ENCODE assay signal across 8 cellular contexts in genomic region chr2:173963817-173964564, GRCh38. TPM values are rescaled to one million over a fixed set of nuclear protein-coding genes. Genes with fewer than 3 reads are reported as not detected.
A peak's percentile ranks its signal among the peaks of the same experiment; 100 is the strongest.
DNase-seq lines count a peak whose midpoint lies in the region; ATAC-seq and TF ChIP-seq lines count a peak whose summit lies in the region.

No MANE protein-coding gene starts in this region.

- TF ChIP-seq CTCF in OCI-LY3 (IDR thresholded peaks at IDR 0.05; ENCODE audit: low read depth, low read length) = no peak

- no peak overlapping the region for H2AFZ ChIP-seq in OCI-LY3 (ENCODE audit: low read depth, low read length)

- peaks cover 35% of the 10 kb centered on the region for H4K20me1 ChIP-seq in OCI-LY3 (ENCODE audit: insufficient read depth, low read length)

- in situ Hi-C loops in Caki2 (cut with HindIII; ENCODE audit: low pct_unique_long_range_greater_than_20kb, low sequenced_read_pairs) = no loop called here

- H3K9ac ChIP-seq in HUES6 (ENCODE audit: low read length) (peak overlapping the region; percentile 91), OCI-LY3 (ENCODE audit: low read length) (peak overlapping the region; percentile 99)

- ATAC-seq in GM21390 (IDR thresholded peaks at IDR 0.05; ENCODE audit: unreplicated experiment) = peak; percentile 55

- H3K4me2 ChIP-seq in OCI-LY3 (ENCODE audit: low read length) = peak overlapping the region; percentile 37

- H3K27ac ChIP-seq in HUES6 (ENCODE audit: low read depth, low read length) (peak overlapping the region; percentile 97; the same call in 1 of the 2 replicates), OCI-LY3 (ENCODE audit: low read length) (peak overlapping the region; percentile 91), epithelial cell of prostate (peak overlapping the region; percentile 99)

- peaks cover 13% of the 10 kb centered on the region for H3K36me3 ChIP-seq in HUES6 (ENCODE audit: control insufficient read depth, insufficient read depth, low read length)
- peaks cover 28% of the 10 kb centered on the region for H3K36me3 ChIP-seq in OCI-LY3 (replicated peaks; ENCODE audit: low read depth, low read length)

- H3K9me3 ChIP-seq in HUES6 (ENCODE audit: control insufficient read depth, insufficient read depth, low read depth, low read length) = 0 out of 2 replicates have a peak, but pooled peaks cover 2% of the 10 kb centered on the region
- no peaks in the 10 kb centered on the region for H3K9me3 ChIP-seq in OCI-LY3 (ENCODE audit: insufficient read depth, low read length)

- H3K4me3 ChIP-seq in HUES6 (ENCODE audit: low read depth, low read length) (peak overlapping the region; percentile 96), OCI-LY3 (ENCODE audit: low read length) (peak overlapping the region; percentile 91)

- H3K4me1 ChIP-seq in HUES6 (ENCODE audit: control insufficient read depth, insufficient read depth, low read length) (peaks cover 11% of the 10 kb centered on the region), OCI-LY3 (ENCODE audit: low read length) (peaks cover 26% of the 10 kb centered on the region)

- DNase-seq in Caki2 (ENCODE audit: low read depth) (peak; percentile 96), activated T-cell treated with anti-CD3 and anti-CD28 coated beads for 4 hours (peak; percentile 93), epithelial cell of prostate (ENCODE audit: low read depth, low spot score) (no peak), mucosa of gallbladder (ENCODE audit: low spot score) (peak; percentile 91)
- DNase-seq in stimulated activated CD8-positive, alpha-beta memory T cell treated with anti-CD3 and anti-CD28 coated beads, Interleukin-4, amount 100 ng/mL, for 4 hours (ENCODE audit: low read depth in 2 of 2, low spot score in 1 of 2) = peak; percentile 80 to 90

- H3K27me3 ChIP-seq in HUES6 (ENCODE audit: control insufficient read depth, insufficient read depth, low read length) (no peaks in the 10 kb centered on the region), OCI-LY3 (ENCODE audit: low read depth, low read length) (no peaks in the 10 kb centered on the region)

- peaks cover 62% of the 10 kb centered on the region for H3K79me2 ChIP-seq in OCI-LY3 (ENCODE audit: low read length)

RNA-seq across cellular contexts. Expression of gene SP3, which starts 1.2 kb away (rescaled TPM):
- total RNA-seq in Caki2 (2014; rRNA removed; shearing (Covaris generic); ENCODE audit: low replicate concordance) = 65.6 and 67.7 TPM in 2 replicates
- total RNA-seq in mucosa of gallbladder = 66.0 TPM
